In the genomic region with DNA sequence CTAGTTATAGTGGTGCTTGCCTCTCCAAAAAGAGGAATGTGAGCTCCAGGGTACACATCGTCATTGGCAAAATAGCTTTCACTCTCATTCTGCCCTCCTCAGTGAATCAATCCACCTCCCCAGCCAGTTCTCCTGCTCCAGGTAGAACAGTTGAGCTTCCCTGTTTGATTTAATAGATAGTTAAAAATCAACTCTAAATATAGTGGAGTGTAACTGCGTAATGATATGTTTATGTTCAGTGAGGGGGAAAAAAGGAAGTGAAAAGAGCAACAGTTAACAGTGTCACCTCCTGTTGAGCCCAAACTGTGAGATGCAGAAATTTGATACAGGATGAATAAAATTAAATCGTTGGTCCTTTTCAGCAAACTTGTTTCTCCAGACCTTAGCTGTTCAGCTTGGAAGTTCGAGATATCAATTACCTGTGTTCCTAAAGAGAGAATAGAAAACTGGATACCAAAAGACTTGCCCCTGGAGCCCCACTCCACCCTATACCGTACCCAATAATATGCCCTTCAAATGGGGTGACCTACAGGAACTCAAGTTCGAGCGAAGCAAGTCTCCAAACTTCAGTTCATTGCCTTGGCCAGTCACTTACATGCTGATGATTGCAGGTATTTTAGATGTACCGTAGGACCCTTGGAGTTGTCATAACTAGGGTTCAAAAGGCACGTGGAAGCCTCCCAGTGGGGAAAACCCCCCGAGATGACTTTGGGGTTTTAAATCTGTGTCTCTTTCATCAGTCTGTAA, we compare ENCODE assay signal across 12 cellular contexts.
A peak's percentile ranks its signal among the peaks of the same experiment; 100 is the strongest.
DNase-seq lines count a peak whose midpoint lies in the region; ATAC-seq and FAIRE-seq lines count a peak whose summit lies in the region.
"Had no signal": no experiment of that assay in that cellular context is flagged by ENCODE, and none has a peak within 500 bp of the region (broad histone marks: within the 10 kb centered on the region; RNA-seq: fewer than 3 reads in every experiment).

No MANE protein-coding gene starts in this region.

- POLR2A ChIA-PET in CD8-positive, alpha-beta memory T cell (lab: Charles Lee) = no interaction called here

- CTCF ChIA-PET in CD8-positive, alpha-beta memory T cell (lab: Charles Lee) = no interaction called here

- H3K4me1 Mint-ChIP-seq in CD8-positive, alpha-beta memory T cell = no peaks in the 10 kb centered on the region
- peaks cover 15% of the 10 kb centered on the region for H3K4me1 Mint-ChIP-seq in activated naive CD8-positive, alpha-beta T cell treated with anti-CD3 and anti-CD28 coated beads for 36 hours

- H3K36me3 ChIP-seq in CD8-positive, alpha-beta memory T cell (ENCODE audit: insufficient read depth, low read length) = no peaks in the 10 kb centered on the region

- no peaks in the 10 kb centered on the region for H3K36me3 Mint-ChIP-seq in CD8-positive, alpha-beta memory T cell
- peaks cover 7% of the 10 kb centered on the region for H3K36me3 Mint-ChIP-seq in activated naive CD8-positive, alpha-beta T cell treated with anti-CD3 and anti-CD28 coated beads for 36 hours

- ATAC-seq in GM18508 (IDR thresholded peaks at IDR 0.05; ENCODE audit: insufficient read depth, unreplicated experiment) (peak; percentile 71), GM21825 (IDR thresholded peaks at IDR 0.05; ENCODE audit: unreplicated experiment) (peak; percentile 54)
- ATAC-seq: activated naive CD4-positive, alpha-beta T cell treated with anti-CD3 and anti-CD28 coated beads, Interleukin-2, amount 50 U/mL, for 72 hours had no signal

- no peak overlapping the region for H3K4me3 ChIP-seq in CD8-positive, alpha-beta memory T cell (ENCODE audit: low read length)

- no peaks in the 10 kb centered on the region for H3K4me1 ChIP-seq in CD8-positive, alpha-beta memory T cell (ENCODE audit: insufficient read depth, low read length)

- no peaks in the 10 kb centered on the region for H3K9me3 ChIP-seq in CD8-positive, alpha-beta memory T cell (ENCODE audit: low read length)

- H3K9me3 Mint-ChIP-seq in CD8-positive, alpha-beta memory T cell = peaks cover 0 to 3% (median 0%) of the 10 kb centered on the region in 5 donors
- peaks cover 8% of the 10 kb centered on the region for H3K9me3 Mint-ChIP-seq in activated naive CD8-positive, alpha-beta T cell treated with anti-CD3 and anti-CD28 coated beads for 36 hours

- H3K27me3 ChIP-seq in CD8-positive, alpha-beta memory T cell (ENCODE audit: insufficient read depth, low read length, poor library complexity, severe bottlenecking) = no peaks in the 10 kb centered on the region

- H3K4me3 Mint-ChIP-seq in CD8-positive, alpha-beta memory T cell = no peak overlapping the region
- H3K4me3 Mint-ChIP-seq in activated naive CD8-positive, alpha-beta T cell treated with anti-CD3 and anti-CD28 coated beads for 36 hours = no peak overlapping the region

- no peak overlapping the region for H3K27ac ChIP-seq in CD8-positive, alpha-beta memory T cell (ENCODE audit: low read depth, low read length)

- FAIRE-seq in HTR-8/SVneo (lab: Jason Lieb, UNC) = no peak

- H3K27ac Mint-ChIP-seq in CD8-positive, alpha-beta memory T cell = no peak overlapping the region
- no peak overlapping the region for H3K27ac Mint-ChIP-seq in activated naive CD8-positive, alpha-beta T cell treated with anti-CD3 and anti-CD28 coated beads for 36 hours
- H3K27ac Mint-ChIP-seq: activated naive CD4-positive, alpha-beta T cell treated with anti-CD3 and anti-CD28 coated beads, Interleukin-2, amount 50 U/mL, for 72 hours had no signal

- DNase-seq in NCI-H146 (lab: John Stamatoyannopoulos, UW) (peak; percentile 84), germinal center (ENCODE audit: low spot score) (peak; percentile 40), NCI-H2029 treated with DMSO at 0.1 percent for 48 hours (lab: John Stamatoyannopoulos, UW) (no peak), HTR-8/SVneo (ENCODE audit: insufficient read length, low spot score) (no peak)
- DNase-seq in CD8-positive, alpha-beta memory T cell = no peak
- DNase-seq in activated naive CD8-positive, alpha-beta T cell treated with anti-CD3 and anti-CD28 coated beads for 36 hours = no peak
- DNase-seq: KG1; stimulated activated CD4-positive, alpha-beta T cell treated with anti-CD3 and anti-CD28 coated beads, Interleukin-4, amount 100 ng/mL, for 4 hours; T-helper 1 cell had no signal

- H3K27me3 Mint-ChIP-seq in CD8-positive, alpha-beta memory T cell = peaks cover 0 to 2% of the 10 kb centered on the region in 2 donors
- H3K27me3 Mint-ChIP-seq in activated naive CD8-positive, alpha-beta T cell treated with anti-CD3 and anti-CD28 coated beads for 36 hours = no peaks in the 10 kb centered on the region

Comparison
In these comparisons a context has a peak if more than half of its experiments do, and no peak if none do; other contexts are left out.
1. DNase-seq: peak in NCI-H146 (single experiment) and germinal center (single experiment); none in CD8-positive, alpha-beta memory T cell (0 of 5), NCI-H2029 treated with DMSO at 0.1 percent for 48 hours (single experiment), activated naive CD8-positive, alpha-beta T cell treated with anti-CD3 and anti-CD28 coated beads for 36 hours (single experiment) and HTR-8/SVneo (single experiment).